In genomic region chrX:140817943-140818342, GRCh38 we compare ENCODE assay signal across 1 cellular context.
TF ChIP-seq lines count a peak whose summit lies in the region.

No MANE protein-coding gene starts in this region.

TF ChIP-seq in H1, 55 proteins besides CTCF, POLR2A, EP300 and RAD21 (continued from another document):
- no peak for TF ChIP-seq JUN (IDR thresholded peaks at IDR 0.05; ENCODE audit: low read depth, low read length)
- TF ChIP-seq CEBPB (IDR thresholded peaks at IDR 0.05; ENCODE audit: low read depth, low read length), result no peak
- no peak for TF ChIP-seq BACH1 (IDR thresholded peaks at IDR 0.05; ENCODE audit: low read length)
- no peak for TF ChIP-seq BRCA1 (IDR thresholded peaks at IDR 0.05; ENCODE audit: low read depth, low read length)
- TF ChIP-seq TEAD4 (IDR thresholded peaks at IDR 0.05; ENCODE audit: low read depth, low read length), result no peak
- TF ChIP-seq BCL11A (IDR thresholded peaks at IDR 0.05; ENCODE audit: low read depth in 2 of 2, low read length in 2 of 2), result no peak
- no peak for TF ChIP-seq SIN3A (conservative IDR thresholded peaks at IDR 0.05 in 1 of 2, IDR thresholded peaks at IDR 0.05 in 1 of 2; ENCODE audit: low read depth in 1 of 2, low read length in 2 of 2)
- no peak for TF ChIP-seq RNF2 (IDR thresholded peaks at IDR 0.05; ENCODE audit: borderline replicate concordance, low read depth, low read length, missing control alignments, poor library complexity, severe bottlenecking)
- TF ChIP-seq RBBP5 (IDR thresholded peaks at IDR 0.05; ENCODE audit: borderline replicate concordance, low read depth, low read length), result no peak
